ENCODE assay signal across 15 cellular contexts in genomic region chr2:200968735-200969134, GRCh38. TPM values are rescaled to one million over a fixed set of nuclear protein-coding genes. Genes with fewer than 3 reads are reported as not detected.
A peak's percentile ranks its signal among the peaks of the same experiment; 100 is the strongest.
DNase-seq lines count a peak whose midpoint lies in the region; ATAC-seq and TF ChIP-seq lines count a peak whose summit lies in the region.
"Had no signal": no experiment of that assay in that cellular context is flagged by ENCODE, and none has a peak within 500 bp of the region (broad histone marks: within the 10 kb centered on the region; RNA-seq: fewer than 3 reads in every experiment).

No MANE protein-coding gene starts in this region.

- no peak for DNase-seq in activated naive CD4-positive, alpha-beta T cell treated with anti-CD3 and anti-CD28 coated beads for 36 hours
- DNase-seq in activated naive CD4-positive, alpha-beta T cell treated with Interleukin-2 at 50 U/mL for 16 hours, result no peak
- DNase-seq in PC-3, result peak; percentile 11
- no peak for DNase-seq in substantia nigra (lab: John Stamatoyannopoulos, UW)
- no peak for DNase-seq in omental fat pad (ENCODE audit: low spot score)
- DNase-seq in foreskin fibroblast, result no peak
- DNase-seq in stimulated activated naive CD4-positive, alpha-beta T cell treated with Interleukin-2 at 50 U/mL for 16 hours (lab: John Stamatoyannopoulos, UW), result no peak
- DNase-seq: activated CD4-positive, alpha-beta T cell treated with anti-CD3 and anti-CD28 coated beads, Interleukin-2, amount 50 U/mL, for 1 hour; adrenal gland; effector CD8-positive, alpha-beta T cell; GDM1; left lung; NCI-H2029 treated with DMSO at 0.1 percent for 48 hours; ovary had no signal

- no peaks in the 10 kb centered on the region for H4K20me1 ChIP-seq in PC-3 (ENCODE audit: low read length)

- H3F3A ChIP-seq in PC-3 (ENCODE audit: low read length, unreplicated experiment), result no peaks in the 10 kb centered on the region

- peaks cover 21% of the 10 kb centered on the region for H3K79me2 ChIP-seq in PC-3 (ENCODE audit: low read length)

- TF ChIP-seq CTCF in PC-3 (conservative IDR thresholded peaks at IDR 0.05; ENCODE audit: low read depth, low read length), result no peak
- no peak for TF ChIP-seq CTCF in omental fat pad (IDR thresholded peaks at IDR 0.05)
- TF ChIP-seq CTCF in foreskin fibroblast (IDR thresholded peaks at IDR 0.05; ENCODE audit: low read depth, low read length), result no peak

- BruUV-seq in PC-3 (replicated peaks; lab: Mats Ljungman, UMichigan), result no TSS peak

- CTCF ChIA-PET in activated naive CD4-positive, alpha-beta T cell treated with anti-CD3 and anti-CD28 coated beads for 36 hours (lab: Charles Lee), result interaction anchor here (0.6 to 0.8 kb wide), 3 partner anchors 13 to 146 kb away, joined by 3 read pairs; no protein-coding TSS in a partner anchor
- CTCF ChIA-PET in PC-3 (lab: Charles Lee), result no interaction called here

- no peaks in the 10 kb centered on the region for H3K9me3 ChIP-seq in PC-3 (ENCODE audit: low read length)
- H3K9me3 ChIP-seq in duodenal mucosa (ENCODE audit: control insufficient read depth in 1 of 2, low read length in 2 of 2), result no peaks in the 10 kb centered on the region
- H3K9me3 ChIP-seq: adrenal gland, left lung, ovary had no signal

- no peak overlapping the region for H3K4me3 Mint-ChIP-seq in activated naive CD4-positive, alpha-beta T cell treated with anti-CD3 and anti-CD28 coated beads for 36 hours

- POLR2A ChIA-PET in PC-3 (lab: Charles Lee; ENCODE audit: unreplicated experiment), result no interaction called here

- H3K27ac ChIP-seq in PC-3 (ENCODE audit: low read length), result no peak overlapping the region
- peak overlapping the region; percentile 59 for H3K27ac ChIP-seq in duodenal mucosa (ENCODE audit: low read depth, low read length)
- H3K27ac ChIP-seq in substantia nigra (ENCODE audit: low read depth, low read length, poor library complexity, severe bottlenecking), result peak overlapping the region; percentile 56
- H3K27ac ChIP-seq: adrenal gland, ovary had no signal

- H3K4me3 ChIP-seq in PC-3 (ENCODE audit: low read length), result no peak overlapping the region
- no peak overlapping the region for H3K4me3 ChIP-seq in duodenal mucosa (ENCODE audit: low read depth in 1 of 2, low read length in 2 of 2)
- H3K4me3 ChIP-seq in foreskin fibroblast (ENCODE audit: low read depth in 1 of 2, low read length in 2 of 2), result no peak overlapping the region
- H3K4me3 ChIP-seq: adrenal gland, left lung, ovary had no signal

- no peaks in the 10 kb centered on the region for H3K36me3 Mint-ChIP-seq in activated naive CD4-positive, alpha-beta T cell treated with anti-CD3 and anti-CD28 coated beads for 36 hours (ENCODE audit: low read depth)

- H3K4me1 ChIP-seq in PC-3 (ENCODE audit: insufficient read depth, low read length), result peaks cover 31% of the 10 kb centered on the region
- peaks cover 15 to 26% of the 10 kb centered on the region in 2 donors for H3K4me1 ChIP-seq in duodenal mucosa (ENCODE audit: control insufficient read depth in 1 of 2, insufficient read depth in 2 of 2, low read length in 2 of 2)

- H3K9me2 ChIP-seq in PC-3 (replicated peaks; ENCODE audit: low read length), result no peaks in the 10 kb centered on the region

- H3K9me3 Mint-ChIP-seq in activated naive CD4-positive, alpha-beta T cell treated with anti-CD3 and anti-CD28 coated beads for 36 hours, result no peaks in the 10 kb centered on the region

- no peaks in the 10 kb centered on the region for H3K27me3 Mint-ChIP-seq in activated naive CD4-positive, alpha-beta T cell treated with anti-CD3 and anti-CD28 coated beads for 36 hours (ENCODE audit: low read depth)

- H3K27me3 ChIP-seq in PC-3 (ENCODE audit: low read length) (no peaks in the 10 kb centered on the region), duodenal mucosa (ENCODE audit: control insufficient read depth in 1 of 2, insufficient read depth in 2 of 2, low read length in 2 of 2) (no peaks in the 10 kb centered on the region)
- H3K27me3 ChIP-seq: adrenal gland, left lung, ovary had no signal

- no peak overlapping the region for H2AFZ ChIP-seq in PC-3 (ENCODE audit: low read length)

- H3K36me3 ChIP-seq in PC-3 (ENCODE audit: low read depth, low read length) (no peaks in the 10 kb centered on the region), duodenal mucosa (ENCODE audit: control insufficient read depth in 1 of 2, insufficient read depth in 2 of 2, low read length in 2 of 2) (peaks cover 0 to 5% of the 10 kb centered on the region in 2 donors)
- H3K36me3 ChIP-seq: adrenal gland, left lung, ovary had no signal

- H3K9ac ChIP-seq in PC-3 (ENCODE audit: low read length) (no peak overlapping the region), duodenal mucosa (ENCODE audit: low read depth in 1 of 2, low read length in 2 of 2) (no peak overlapping the region)

- no peak overlapping the region for H3K4me2 ChIP-seq in PC-3 (ENCODE audit: low read length)

- H3K4me1 Mint-ChIP-seq in activated naive CD4-positive, alpha-beta T cell treated with anti-CD3 and anti-CD28 coated beads for 36 hours (ENCODE audit: low read depth), result peaks cover 37% of the 10 kb centered on the region

- ATAC-seq in PC-3 (no peak), omental fat pad (ENCODE audit: low FRiP score) (no peak)
- ATAC-seq: left lung had no signal

- intact Hi-C loops in activated naive CD4-positive, alpha-beta T cell treated with anti-CD3 and anti-CD28 coated beads for 36 hours (cut with micrococcal nuclease), result no loop called here
- intact Hi-C loops in PC-3 (cut with micrococcal nuclease), result loop anchor here (10.0 kb wide), 1 partner anchor 186 kb away; no protein-coding TSS in a partner anchor

- peak overlapping the region; percentile 13 for H3K27ac Mint-ChIP-seq in activated naive CD4-positive, alpha-beta T cell treated with anti-CD3 and anti-CD28 coated beads for 36 hours

RNA-seq across cellular contexts. Expression of gene ORC2, which starts 5.3 kb away (rescaled TPM):
- total RNA-seq in activated naive CD4-positive, alpha-beta T cell treated with anti-CD3 and anti-CD28 coated beads for 36 hours, result 10 to 100 TPM; 53.7 to 56.8 TPM
- 17.7 and 25.9 TPM in 2 replicates for total RNA-seq in PC-3 (2014; rRNA removed)
- total RNA-seq in omental fat pad, result 10 to 100 TPM; 16.6 to 19.7 (median 18.7) TPM
